ENCODE assay signal across 2 cellular contexts in the genomic region with DNA sequence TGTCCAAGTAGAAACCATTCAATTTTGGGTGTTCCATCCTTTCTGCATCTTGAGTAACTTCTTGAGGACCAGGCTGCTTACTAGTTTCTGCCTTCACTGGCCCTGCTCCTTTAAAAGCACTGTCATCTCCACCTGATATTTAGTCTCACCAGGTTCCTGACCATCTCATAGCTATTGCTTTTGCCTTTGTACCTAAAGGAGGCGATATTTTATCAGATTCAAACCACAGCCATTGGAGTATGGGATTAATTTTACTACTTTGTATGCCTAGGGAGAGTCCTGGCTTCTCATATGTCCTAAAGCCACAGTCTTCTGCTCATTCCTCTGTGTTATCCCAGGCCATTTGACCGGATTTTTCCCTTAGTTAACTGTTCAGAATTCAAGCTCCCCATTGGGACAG.
TF ChIP-seq lines count a peak whose summit lies in the region.

No MANE protein-coding gene starts in this region.

TF ChIP-seq in SK-N-SH, 30 proteins besides CTCF, POLR2A, EP300 and RAD21 (continued from another document):
- TF ChIP-seq, protein P1, sequence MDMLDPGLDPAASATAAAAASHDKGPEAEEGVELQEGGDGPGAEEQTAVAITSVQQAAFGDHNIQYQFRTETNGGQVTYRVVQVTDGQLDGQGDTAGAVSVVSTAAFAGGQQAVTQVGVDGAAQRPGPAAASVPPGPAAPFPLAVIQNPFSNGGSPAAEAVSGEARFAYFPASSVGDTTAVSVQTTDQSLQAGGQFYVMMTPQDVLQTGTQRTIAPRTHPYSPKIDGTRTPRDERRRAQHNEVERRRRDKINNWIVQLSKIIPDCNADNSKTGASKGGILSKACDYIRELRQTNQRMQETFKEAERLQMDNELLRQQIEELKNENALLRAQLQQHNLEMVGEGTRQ (IDR thresholded peaks at IDR 0.05; ENCODE audit: borderline replicate concordance, low read depth, low read length), result no peak
- no peak for TF ChIP-seq TEAD4 (IDR thresholded peaks at IDR 0.05; ENCODE audit: borderline replicate concordance, insufficient read depth)
- TF ChIP-seq SMC3 (IDR thresholded peaks at IDR 0.05; ENCODE audit: low read depth, low read length), result no peak
- no peak for TF ChIP-seq POLR2AphosphoS5 (IDR thresholded peaks at IDR 0.05; ENCODE audit: low read depth, low read length)
- no peak for TF ChIP-seq RFX5 (IDR thresholded peaks at IDR 0.05; ENCODE audit: low read length)
- no peak for TF ChIP-seq FOXM1 (IDR thresholded peaks at IDR 0.05; ENCODE audit: low read depth)
- no peak for TF ChIP-seq SIN3A (IDR thresholded peaks at IDR 0.05; ENCODE audit: borderline replicate concordance, low read depth, low read length)
- TF ChIP-seq RCOR1 (IDR thresholded peaks at IDR 0.05; ENCODE audit: low read length), result no peak

TF ChIP-seq in SK-N-SH treated with all-trans-retinoic acid at 6 μM for 48 hours, 23 proteins besides CTCF, POLR2A, EP300 and RAD21 (continued from another document):
- TF ChIP-seq, protein P2, sequence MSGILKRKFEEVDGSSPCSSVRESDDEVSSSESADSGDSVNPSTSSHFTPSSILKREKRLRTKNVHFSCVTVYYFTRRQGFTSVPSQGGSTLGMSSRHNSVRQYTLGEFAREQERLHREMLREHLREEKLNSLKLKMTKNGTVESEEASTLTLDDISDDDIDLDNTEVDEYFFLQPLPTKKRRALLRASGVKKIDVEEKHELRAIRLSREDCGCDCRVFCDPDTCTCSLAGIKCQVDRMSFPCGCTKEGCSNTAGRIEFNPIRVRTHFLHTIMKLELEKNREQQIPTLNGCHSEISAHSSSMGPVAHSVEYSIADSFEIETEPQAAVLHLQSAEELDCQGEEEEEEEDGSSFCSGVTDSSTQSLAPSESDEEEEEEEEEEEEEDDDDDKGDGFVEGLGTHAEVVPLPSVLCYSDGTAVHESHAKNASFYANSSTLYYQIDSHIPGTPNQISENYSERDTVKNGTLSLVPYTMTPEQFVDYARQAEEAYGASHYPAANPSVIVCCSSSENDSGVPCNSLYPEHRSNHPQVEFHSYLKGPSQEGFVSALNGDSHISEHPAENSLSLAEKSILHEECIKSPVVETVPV (CRISPR knock-in tag; IDR thresholded peaks at IDR 0.05), result no peak
- TF ChIP-seq ARNTL (CRISPR knock-in tag; IDR thresholded peaks at IDR 0.05; ENCODE audit: borderline replicate concordance, low read depth), result no peak
- TF ChIP-seq TOX (CRISPR knock-in tag; IDR thresholded peaks at IDR 0.05; ENCODE audit: borderline replicate concordance), result no peak
- TF ChIP-seq, protein P3, sequence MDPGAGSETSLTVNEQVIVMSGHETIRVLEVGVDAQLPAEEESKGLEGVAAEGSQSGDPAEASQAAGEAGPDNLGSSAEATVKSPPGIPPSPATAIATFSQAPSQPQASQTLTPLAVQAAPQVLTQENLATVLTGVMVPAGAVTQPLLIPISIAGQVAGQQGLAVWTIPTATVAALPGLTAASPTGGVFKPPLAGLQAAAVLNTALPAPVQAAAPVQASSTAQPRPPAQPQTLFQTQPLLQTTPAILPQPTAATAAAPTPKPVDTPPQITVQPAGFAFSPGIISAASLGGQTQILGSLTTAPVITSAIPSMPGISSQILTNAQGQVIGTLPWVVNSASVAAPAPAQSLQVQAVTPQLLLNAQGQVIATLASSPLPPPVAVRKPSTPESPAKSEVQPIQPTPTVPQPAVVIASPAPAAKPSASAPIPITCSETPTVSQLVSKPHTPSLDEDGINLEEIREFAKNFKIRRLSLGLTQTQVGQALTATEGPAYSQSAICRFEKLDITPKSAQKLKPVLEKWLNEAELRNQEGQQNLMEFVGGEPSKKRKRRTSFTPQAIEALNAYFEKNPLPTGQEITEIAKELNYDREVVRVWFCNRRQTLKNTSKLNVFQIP (CRISPR knock-in tag; IDR thresholded peaks at IDR 0.05; ENCODE audit: borderline replicate concordance, low read depth), result no peak
- TF ChIP-seq OSR1 (CRISPR knock-in tag; IDR thresholded peaks at IDR 0.05), result no peak
- TF ChIP-seq PPARA (CRISPR knock-in tag; IDR thresholded peaks at IDR 0.05; ENCODE audit: borderline replicate concordance), result no peak
- TF ChIP-seq ZFP3 (CRISPR knock-in tag; IDR thresholded peaks at IDR 0.05), result no peak
- TF ChIP-seq RARB (CRISPR knock-in tag; IDR thresholded peaks at IDR 0.05), result no peak
- TF ChIP-seq, protein P4, sequence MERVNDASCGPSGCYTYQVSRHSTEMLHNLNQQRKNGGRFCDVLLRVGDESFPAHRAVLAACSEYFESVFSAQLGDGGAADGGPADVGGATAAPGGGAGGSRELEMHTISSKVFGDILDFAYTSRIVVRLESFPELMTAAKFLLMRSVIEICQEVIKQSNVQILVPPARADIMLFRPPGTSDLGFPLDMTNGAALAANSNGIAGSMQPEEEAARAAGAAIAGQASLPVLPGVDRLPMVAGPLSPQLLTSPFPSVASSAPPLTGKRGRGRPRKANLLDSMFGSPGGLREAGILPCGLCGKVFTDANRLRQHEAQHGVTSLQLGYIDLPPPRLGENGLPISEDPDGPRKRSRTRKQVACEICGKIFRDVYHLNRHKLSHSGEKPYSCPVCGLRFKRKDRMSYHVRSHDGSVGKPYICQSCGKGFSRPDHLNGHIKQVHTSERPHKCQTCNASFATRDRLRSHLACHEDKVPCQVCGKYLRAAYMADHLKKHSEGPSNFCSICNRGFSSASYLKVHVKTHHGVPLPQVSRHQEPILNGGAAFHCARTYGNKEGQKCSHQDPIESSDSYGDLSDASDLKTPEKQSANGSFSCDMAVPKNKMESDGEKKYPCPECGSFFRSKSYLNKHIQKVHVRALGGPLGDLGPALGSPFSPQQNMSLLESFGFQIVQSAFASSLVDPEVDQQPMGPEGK (CRISPR knock-in tag; IDR thresholded peaks at IDR 0.05; ENCODE audit: borderline replicate concordance), result no peak
- TF ChIP-seq TCF4 (CRISPR knock-in tag; IDR thresholded peaks at IDR 0.05; ENCODE audit: borderline replicate concordance), result no peak
